In the genomic region with DNA sequence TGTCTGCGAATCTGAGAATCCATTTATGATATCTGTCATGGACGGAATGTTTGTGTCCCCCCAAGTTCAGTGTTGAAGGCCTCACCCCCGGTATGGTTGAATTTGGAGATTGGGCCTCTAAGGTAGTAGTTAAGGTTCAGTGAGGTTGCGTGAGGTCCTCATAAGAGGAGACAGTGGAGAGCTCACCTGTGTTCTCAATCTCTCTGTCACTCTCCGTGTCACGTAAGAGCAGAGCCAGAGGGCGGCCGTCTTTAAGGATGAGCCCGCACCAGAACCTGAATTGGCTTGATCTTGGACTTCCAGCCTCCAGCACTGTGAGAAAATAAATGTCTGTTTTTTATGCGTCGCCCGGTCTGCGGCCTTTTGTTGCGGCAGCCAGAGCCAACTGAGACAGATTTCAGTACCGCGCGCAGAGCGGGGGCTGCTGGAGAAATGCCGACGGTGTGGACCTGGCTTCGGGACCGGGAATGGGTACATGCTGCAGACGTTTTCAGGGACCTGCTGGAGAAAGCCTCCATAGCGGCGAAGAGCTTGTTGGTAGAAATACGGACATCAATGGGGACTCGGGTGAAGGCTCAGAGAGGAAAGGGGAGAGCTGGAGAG, we compare ENCODE assay signal across 7 cellular contexts.
"Had no signal": no experiment of that assay in that cellular context is flagged by ENCODE, and none has a peak within 500 bp of the region (broad histone marks: within the 10 kb centered on the region; RNA-seq: fewer than 3 reads in every experiment).

No MANE protein-coding gene starts in this region.

- H3K4me3 ChIP-seq: GM23248 had no signal

- H3K27ac Mint-ChIP-seq: H9 had no signal

- FAIRE-seq: H1, H54, HTR-8/SVneo had no signal

- H3K9ac ChIP-seq: GM23248 had no signal

- H3K9me3 Mint-ChIP-seq: H9 had no signal

- H3K27ac ChIP-seq: GM23248 had no signal

- H3K4me3 Mint-ChIP-seq: H9 had no signal

- DNase-seq: GM23248, H9, HCEC 1CT, IMR-90 had no signal
